In the genomic region with DNA sequence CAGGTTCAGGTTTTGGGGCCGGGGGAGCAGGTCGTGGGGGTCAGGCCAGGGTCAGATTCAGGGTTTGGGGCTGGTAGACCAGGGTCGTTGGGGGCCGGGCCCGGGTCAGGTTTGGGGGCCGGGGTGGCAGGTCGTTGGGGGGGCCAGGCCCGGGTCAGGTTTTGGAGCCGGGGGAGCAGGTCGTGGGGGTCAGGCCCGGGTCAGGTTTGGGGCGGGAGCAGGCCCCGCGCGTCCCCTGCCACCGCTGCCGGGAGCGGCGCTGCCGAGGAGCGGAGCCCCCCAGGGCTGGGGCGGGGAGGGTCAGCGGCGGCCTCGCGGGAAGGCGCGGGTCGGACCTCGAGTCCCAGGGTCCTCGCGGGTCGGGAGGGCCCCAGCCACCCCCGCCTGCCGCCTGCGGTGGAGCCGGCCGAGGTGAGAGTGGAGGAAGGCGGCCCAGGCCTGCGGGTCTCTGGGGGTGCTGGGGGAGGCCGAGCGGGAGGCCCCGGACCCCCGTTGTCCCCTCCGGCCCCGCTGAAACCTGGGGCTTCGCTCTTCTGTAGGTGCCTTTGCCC, we compare ENCODE assay signal across 8 cellular contexts. TPM values are rescaled to one million over a fixed set of nuclear protein-coding genes. Genes with fewer than 3 reads are reported as not detected.
DNase-seq lines count a peak whose midpoint lies in the region; ATAC-seq and TF ChIP-seq lines count a peak whose summit lies in the region.

No MANE protein-coding gene starts in this region.

- TF ChIP-seq CTCF in astrocyte of the spinal cord (IDR thresholded peaks at IDR 0.05; ENCODE audit: low read depth, low read length): no peak
- no peak for TF ChIP-seq CTCF in liver (IDR thresholded peaks at IDR 0.05; ENCODE audit: low read depth, low read length, missing input control)
- TF ChIP-seq CTCF in thyroid gland (IDR thresholded peaks at IDR 0.05): no peak

- DNase-seq in activated CD8-positive, alpha-beta memory T cell treated with anti-CD3 and anti-CD28 coated beads, Interleukin-2, amount 10 ng/mL, durations not matched to agents 7 days and 5 days: no peak
- no peak for DNase-seq in activated CD8-positive, alpha-beta memory T cell treated with anti-CD3 and anti-CD28 coated beads, Interleukin-2, amount 50 U/mL, for 4 hours
- no peak for DNase-seq in astrocyte of the spinal cord (ENCODE audit: low read depth, low spot score)
- DNase-seq in thyroid gland: no peak
- no peak for DNase-seq in NCI-H1694 (lab: John Stamatoyannopoulos, UW)
- DNase-seq in NCI-H774 (lab: John Stamatoyannopoulos, UW): no peak
- no peak for DNase-seq in medulla oblongata (ENCODE audit: extremely low spot score)

- H3K4me1 ChIP-seq in liver (ENCODE audit: control insufficient read depth in 4 of 4, insufficient read depth in 4 of 4, low read length in 3 of 4): peaks cover 24 to 51% (median 34%) of the 10 kb centered on the region in 4 donors
- H3K4me1 ChIP-seq in thyroid gland: peaks cover 58 to 69% of the 10 kb centered on the region in 2 donors

- H3K36me3 Mint-ChIP-seq in activated CD8-positive, alpha-beta memory T cell treated with anti-CD3 and anti-CD28 coated beads, Interleukin-2, amount 10 ng/mL, durations not matched to agents 7 days and 5 days: peaks cover 9% of the 10 kb centered on the region

- H3K4me3 Mint-ChIP-seq in activated CD8-positive, alpha-beta memory T cell treated with anti-CD3 and anti-CD28 coated beads, Interleukin-2, amount 10 ng/mL, durations not matched to agents 7 days and 5 days: peak overlapping the region; percentile 95

- H3K4me1 Mint-ChIP-seq in activated CD8-positive, alpha-beta memory T cell treated with anti-CD3 and anti-CD28 coated beads, Interleukin-2, amount 10 ng/mL, durations not matched to agents 7 days and 5 days: peaks cover 37% of the 10 kb centered on the region

- H3K27me3 ChIP-seq in liver (ENCODE audit: control insufficient read depth in 4 of 4, insufficient read depth in 4 of 4, low read length in 3 of 4) (no peaks in the 10 kb centered on the region), thyroid gland (no peaks in the 10 kb centered on the region)

- no peak for TF ChIP-seq POLR2A in thyroid gland (IDR thresholded peaks at IDR 0.05)

- intact Hi-C loops in thyroid gland (cut with DNase I): no loop called here

- H3K4me3 ChIP-seq in astrocyte of the spinal cord (ENCODE audit: low read depth, low read length) (peak overlapping the region; percentile 69), liver (ENCODE audit: low read depth in 1 of 3, low read length in 3 of 3) (peak overlapping the region; percentile 55 to 92 (median 61)), thyroid gland (replicated peaks in 1 of 3) (peak overlapping the region in 2 of 3 donors; percentile 33 to 81)

- H3K9ac ChIP-seq in liver (ENCODE audit: low read depth in 1 of 2, low read length in 2 of 2): peak overlapping the region in 1 of 2 donors; percentile 15

- no peak for TF ChIP-seq RAD21 in liver (IDR thresholded peaks at IDR 0.05)

- in situ Hi-C loops in astrocyte of the spinal cord (cut with HindIII; ENCODE audit: low sequenced_read_pairs): no loop called here

- H3K27ac ChIP-seq in liver (ENCODE audit: low read depth in 1 of 2, low read length in 2 of 2) (peak overlapping the region; percentile 13 to 48), thyroid gland (peak overlapping the region; percentile 30 to 77 (median 67))

- H3K9me3 Mint-ChIP-seq in activated CD8-positive, alpha-beta memory T cell treated with anti-CD3 and anti-CD28 coated beads, Interleukin-2, amount 10 ng/mL, durations not matched to agents 7 days and 5 days (ENCODE audit: low read depth): no peaks in the 10 kb centered on the region

- H3K9me3 ChIP-seq in liver (ENCODE audit: control insufficient read depth in 4 of 4, low read length in 3 of 4) (no peaks in the 10 kb centered on the region), thyroid gland (no peaks in the 10 kb centered on the region)

- CTCF ChIA-PET in activated CD8-positive, alpha-beta memory T cell treated with anti-CD3 and anti-CD28 coated beads, Interleukin-2, amount 10 ng/mL, durations not matched to agents 7 days and 5 days (lab: Charles Lee): interaction anchor here (1.2 to 2.4 kb wide), 4 partner anchors 25 to 65 kb away, joined by 3 to 14 read pairs (median 4); partner anchors contain the start of gene HDAC10

- H3K36me3 ChIP-seq in liver (ENCODE audit: control insufficient read depth in 4 of 4, insufficient read depth in 3 of 4, low read depth in 1 of 4, low read length in 3 of 4) (peaks cover 0 to 3% (median 0%) of the 10 kb centered on the region in 4 donors), thyroid gland (no peaks in the 10 kb centered on the region)

- WGBS in liver: 3% methylated on average over 47 of the region's 47 CpGs
- WGBS in thyroid gland, 2 donors: 0% methylated on average over 5 of the region's 47 CpGs; no CpG with 5 or more reads in 1 of the 2 donors

- no peak for ATAC-seq in activated CD8-positive, alpha-beta memory T cell treated with anti-CD3 and anti-CD28 coated beads, Interleukin-2, amount 10 ng/mL, durations not matched to agents 7 days and 5 days

- H3K27me3 Mint-ChIP-seq in activated CD8-positive, alpha-beta memory T cell treated with anti-CD3 and anti-CD28 coated beads, Interleukin-2, amount 10 ng/mL, durations not matched to agents 7 days and 5 days: no peaks in the 10 kb centered on the region

- peak overlapping the region; percentile 95 for H3K27ac Mint-ChIP-seq in activated CD8-positive, alpha-beta memory T cell treated with anti-CD3 and anti-CD28 coated beads, Interleukin-2, amount 10 ng/mL, durations not matched to agents 7 days and 5 days

TF ChIP-seq in liver, 16 proteins besides CTCF, POLR2A, EP300 and RAD21 (continues in another document):
- TF ChIP-seq YY1 (IDR thresholded peaks at IDR 0.05): no peak
- TF ChIP-seq NR2F2 (IDR thresholded peaks at IDR 0.05): no peak
- no peak for TF ChIP-seq HNF4G (IDR thresholded peaks at IDR 0.05)
- no peak for TF ChIP-seq TAF1 (conservative IDR thresholded peaks at IDR 0.05)
- no peak for TF ChIP-seq FOXA2 (IDR thresholded peaks at IDR 0.05)
- TF ChIP-seq EGR1 (IDR thresholded peaks at IDR 0.05; ENCODE audit: low read depth in 2 of 2): no peak
- TF ChIP-seq SP1 (IDR thresholded peaks at IDR 0.05): no peak
- TF ChIP-seq REST (IDR thresholded peaks at IDR 0.05): no peak
- no peak for TF ChIP-seq RXRA (IDR thresholded peaks at IDR 0.05)

RNA-seq across cellular contexts. Expression of gene TRABD, which starts 0.5 kb away (rescaled TPM):
- total RNA-seq in activated CD8-positive, alpha-beta memory T cell treated with anti-CD3 and anti-CD28 coated beads, Interleukin-2, amount 10 ng/mL, durations not matched to agents 7 days and 5 days: 100 to 1,000 TPM; 141 to 177 TPM
- 10 to 100 TPM; 10.5 to 18.3 TPM for total RNA-seq in liver
- polyA plus RNA-seq in liver: 10 to 100 TPM; 14.4 to 29.7 TPM
- 10 to 100 TPM; 26.6 to 51.9 (median 31.5) TPM for total RNA-seq in thyroid gland

RNA-seq across cellular contexts. Expression of gene SELENOO, which starts 14.6 kb away (rescaled TPM):
- 10 to 100 TPM; 30.0 to 35.6 TPM for total RNA-seq in activated CD8-positive, alpha-beta memory T cell treated with anti-CD3 and anti-CD28 coated beads, Interleukin-2, amount 10 ng/mL, durations not matched to agents 7 days and 5 days
- 10 to 100 TPM; 16.4 to 58.9 TPM for total RNA-seq in liver
- 10 to 100 TPM; 25.5 to 59.2 TPM for polyA plus RNA-seq in liver
- 10 to 100 TPM; 20.7 to 50.6 (median 31.0) TPM for total RNA-seq in thyroid gland

RNA-seq across cellular contexts. Expression of gene PANX2, which starts 15.7 kb away (rescaled TPM):
- 1 to 10 TPM; 1.3 to 1.8 TPM for total RNA-seq in activated CD8-positive, alpha-beta memory T cell treated with anti-CD3 and anti-CD28 coated beads, Interleukin-2, amount 10 ng/mL, durations not matched to agents 7 days and 5 days
- total RNA-seq in liver: 1 to 10 TPM in 1 of 2 donors, under 1 TPM in 1; 0.56 to 2.3 TPM
- 10 to 100 TPM in 1 of 2 donors, under 1 TPM in 1; 0.39 to 14.8 TPM for polyA plus RNA-seq in liver
- 10 to 100 TPM in 3 of 4 donors, 1 to 10 TPM in 1; 9.0 to 12.1 (median 10.9) TPM for total RNA-seq in thyroid gland

RNA-seq across cellular contexts. Expression of gene TUBGCP6, which starts 58.6 kb away (rescaled TPM):
- 10 to 100 TPM; 60.9 to 72.0 TPM for total RNA-seq in activated CD8-positive, alpha-beta memory T cell treated with anti-CD3 and anti-CD28 coated beads, Interleukin-2, amount 10 ng/mL, durations not matched to agents 7 days and 5 days
- 10 to 100 TPM; 20.9 to 31.7 TPM for total RNA-seq in liver
- 10 to 100 TPM in 1 of 2 donors, 1 to 10 TPM in 1; 9.3 to 11.9 TPM for polyA plus RNA-seq in liver
- total RNA-seq in thyroid gland: 100 to 1,000 TPM in 1 of 4 donors, 10 to 100 TPM in 3; 64.6 to 102 (median 80.3) TPM
